In genomic region chr2:233711312-233712008, GRCh38 we compare ENCODE assay signal across 8 cellular contexts. TPM values are rescaled to one million over a fixed set of nuclear protein-coding genes. Genes with fewer than 3 reads are reported as not detected.
DNase-seq lines count a peak whose midpoint lies in the region; ATAC-seq, FAIRE-seq and TF ChIP-seq lines count a peak whose summit lies in the region.

No MANE protein-coding gene starts in this region.

- peak; percentile 91 to 95 for ATAC-seq in lower lobe of right lung
- no peak for ATAC-seq in GM21528 (IDR thresholded peaks at IDR 0.05; ENCODE audit: low FRiP score, unreplicated experiment)

- no peaks in the 10 kb centered on the region for H3K36me3 ChIP-seq in lower lobe of right lung

- peak; percentile 26 for DNase-seq in D721Med (ENCODE audit: insufficient read length, low spot score)
- peak; percentile 47 for DNase-seq in HFF-Myc (ENCODE audit: extremely low read depth, low read depth)
- DNase-seq in NCI-H460 (ENCODE audit: extremely low read depth, low read depth): peak; percentile 90
- peak; percentile 39 to 54 for DNase-seq in activated CD4-positive, alpha-beta T cell treated with anti-CD3 and anti-CD28 coated beads, Interleukin-2, amount 50 U/mL, for 24 hours (ENCODE audit: low read depth in 1 of 2, low spot score in 1 of 2)
- peak; percentile 84 for DNase-seq in dermis blood vessel endothelial cell
- peak; percentile 87 for DNase-seq in lower lobe of right lung
- peak; percentile 19 for DNase-seq in stimulated activated CD8-positive, alpha-beta memory T cell treated with anti-CD3 and anti-CD28 coated beads, Interleukin-12 subunit alpha, Interleukin-12 subunit beta, amount 100 ng/mL, for 24 hours (ENCODE audit: extremely low read depth)

- H3K9me3 ChIP-seq in lower lobe of right lung: no peaks in the 10 kb centered on the region

- no peak overlapping the region for H3K27ac ChIP-seq in lower lobe of right lung

- H3K4me1 ChIP-seq in lower lobe of right lung: peaks cover 9% of the 10 kb centered on the region

- FAIRE-seq in D721Med (lab: Jason Lieb, UNC): no peak

- intact Hi-C loops in lower lobe of right lung (cut with DNase I): no loop called here

- H3K27me3 ChIP-seq in lower lobe of right lung (ENCODE audit: low read depth): no peaks in the 10 kb centered on the region

- TF ChIP-seq CTCF in D721Med (IDR thresholded peaks at IDR 0.05; ENCODE audit: insufficient read depth, missing control alignments) (peak; percentile 91), HFF-Myc (IDR thresholded peaks at IDR 0.05; ENCODE audit: low read depth, low read length, missing control alignments) (peak; percentile 97), lower lobe of right lung (IDR thresholded peaks at IDR 0.05) (peak; percentile 81)

- H3K4me3 ChIP-seq in HFF-Myc (replicated peaks; ENCODE audit: low read depth, low read length) (no peak overlapping the region), lower lobe of right lung (no peak overlapping the region)

RNA-seq across cellular contexts. Expression of gene UGT1A5, which starts 1.2 kb away (rescaled TPM):
- not detected in 2 replicates for total RNA-seq in NCI-H460 (2014; rRNA removed; shearing (Covaris generic))
- polyA plus RNA-seq in NCI-H460 (2014; cell fraction: nucleus; rRNA removed): not detected in 2 replicates
- not detected in 2 replicates for total RNA-seq in dermis blood vessel endothelial cell
- 0.27 TPM for total RNA-seq in lower lobe of right lung

RNA-seq across cellular contexts. Expression of gene UGT1A4, which starts 7.1 kb away (rescaled TPM):
- total RNA-seq in NCI-H460 (2014; rRNA removed; shearing (Covaris generic)): 0.20 TPM in 1 of 2 replicates, not detected in the other
- polyA plus RNA-seq in NCI-H460 (2014; cell fraction: nucleus; rRNA removed): not detected in 2 replicates
- 0.09 TPM in 1 of 2 replicates, not detected in the other for total RNA-seq in dermis blood vessel endothelial cell
- total RNA-seq in lower lobe of right lung: not detected

RNA-seq across cellular contexts. Expression of gene UGT1A3, which starts 17.4 kb away (rescaled TPM):
- not detected in 2 replicates for total RNA-seq in NCI-H460 (2014; rRNA removed; shearing (Covaris generic))
- polyA plus RNA-seq in NCI-H460 (2014; cell fraction: nucleus; rRNA removed): not detected in 2 replicates
- total RNA-seq in dermis blood vessel endothelial cell: not detected in 2 replicates
- total RNA-seq in lower lobe of right lung: not detected

RNA-seq across cellular contexts. Expression of gene UGT1A6, which starts 18.8 kb away (rescaled TPM):
- total RNA-seq in NCI-H460 (2014; rRNA removed; shearing (Covaris generic)): not detected in 2 replicates
- polyA plus RNA-seq in NCI-H460 (2014; cell fraction: nucleus; rRNA removed): 0.90 TPM in 1 of 2 replicates, not detected in the other
- total RNA-seq in dermis blood vessel endothelial cell: 0.88 and 2.2 TPM in 2 replicates
- total RNA-seq in lower lobe of right lung: 2.3 TPM

RNA-seq across cellular contexts. Expression of gene UGT1A7, which starts 29.8 kb away (rescaled TPM):
- not detected in 2 replicates for total RNA-seq in NCI-H460 (2014; rRNA removed; shearing (Covaris generic))
- 0.07 and 0.24 TPM in 2 replicates for polyA plus RNA-seq in NCI-H460 (2014; cell fraction: nucleus; rRNA removed)
- not detected in 2 replicates for total RNA-seq in dermis blood vessel endothelial cell
- total RNA-seq in lower lobe of right lung: not detected

Comparison
In these comparisons a context has a peak if more than half of its experiments do, and no peak if none do; other contexts are left out.
1. DNase-seq: peak in every context shown above with its lines; median percentile 90 in NCI-H460; 87 in lower lobe of right lung; 84 in dermis blood vessel endothelial cell; 47 in HFF-Myc; 46 in activated CD4-positive, alpha-beta T cell treated with anti-CD3 and anti-CD28 coated beads, Interleukin-2, amount 50 U/mL, for 24 hours; 26 in D721Med; 19 in stimulated activated CD8-positive, alpha-beta memory T cell treated with anti-CD3 and anti-CD28 coated beads, Interleukin-12 subunit alpha, Interleukin-12 subunit beta, amount 100 ng/mL, for 24 hours.